9 cellular contexts compared by ENCODE assay signal in genomic region chr12:26701604-26702215, GRCh38.
DNase-seq lines count a peak whose midpoint lies in the region; ATAC-seq and TF ChIP-seq lines count a peak whose summit lies in the region.
"Had no signal": no experiment of that assay in that cellular context is flagged by ENCODE, and none has a peak within 500 bp of the region (broad histone marks: within the 10 kb centered on the region; RNA-seq: fewer than 3 reads in every experiment).

No MANE protein-coding gene starts in this region.

- DNase-seq in COR-L47 (lab: John Stamatoyannopoulos, UW): peak; percentile 21
- DNase-seq in HL-60 (ENCODE audit: low read depth in 1 of 2, low spot score in 1 of 2): peak in 1 of 2 experiments; percentile 12
- peak; percentile 81 for DNase-seq in RKO (ENCODE audit: low spot score)
- DNase-seq in esophagus squamous epithelium (lab: John Stamatoyannopoulos, UW): no peak
- no peak for DNase-seq in retinal pigment epithelial cell (ENCODE audit: low read depth)
- no peak for DNase-seq in activated CD4-positive, CD25-positive, alpha-beta regulatory T cell (lab: John Stamatoyannopoulos, UW)

- intact Hi-C loops in esophagus squamous epithelium (cut with DNase I): no loop called here

- no peak overlapping the region for H3K4me3 ChIP-seq in HL-60 (replicated peaks; ENCODE audit: insufficient read depth, low read length)
- H3K4me3 ChIP-seq in esophagus squamous epithelium: no peak overlapping the region
- H3K4me3 ChIP-seq in retinal pigment epithelial cell (ENCODE audit: low read length): no peak overlapping the region
- H3K4me3 ChIP-seq: lung had no signal

- peak; percentile 44 for TF ChIP-seq CTCF in HL-60 (IDR thresholded peaks at IDR 0.05; ENCODE audit: insufficient read depth, low read length)
- peak; percentile 13 to 71 (median 54) for TF ChIP-seq CTCF in esophagus squamous epithelium (IDR thresholded peaks at IDR 0.05)
- peak; percentile 48 for TF ChIP-seq CTCF in retinal pigment epithelial cell (conservative IDR thresholded peaks at IDR 0.05; ENCODE audit: low read depth, low read length)

- H3K27me3 ChIP-seq in HL-60 (ENCODE audit: insufficient read depth, poor library complexity, severe bottlenecking) (no peaks in the 10 kb centered on the region), esophagus squamous epithelium (no peaks in the 10 kb centered on the region)

- no peak for TF ChIP-seq POLR2A in esophagus squamous epithelium (IDR thresholded peaks at IDR 0.05)

- ATAC-seq in HG02970 (IDR thresholded peaks at IDR 0.05; ENCODE audit: low FRiP score, unreplicated experiment): no peak
- no peak for ATAC-seq in GM18861 (IDR thresholded peaks at IDR 0.05; ENCODE audit: unreplicated experiment)

- H3K4me1 ChIP-seq in esophagus squamous epithelium: peaks cover 0 to 4% (median 0%) of the 10 kb centered on the region in 3 donors

- 80 to 89% methylated on average over 1 of the region's 1 CpG for WGBS in esophagus squamous epithelium, 2 donors

- H3K36me3 ChIP-seq in esophagus squamous epithelium: peaks cover 0 to 41% (median 0%) of the 10 kb centered on the region in 3 donors

- H3K9me3 ChIP-seq in esophagus squamous epithelium: no peaks in the 10 kb centered on the region

- H3K27ac ChIP-seq in HL-60 (replicated peaks): no peak overlapping the region
- H3K27ac ChIP-seq in esophagus squamous epithelium: no peak overlapping the region

Comparison
In these comparisons a context has a peak if more than half of its experiments do, and no peak if none do; other contexts are left out.
1. DNase-seq: peak in COR-L47 (single experiment) and RKO (single experiment); none in esophagus squamous epithelium (single experiment), retinal pigment epithelial cell (single experiment) and activated CD4-positive, CD25-positive, alpha-beta regulatory T cell (0 of 4).
2. Peak in every context shown above with its lines, with median percentiles within 50 percentile points of each other: CTCF ChIP-seq.